In the genomic region with DNA sequence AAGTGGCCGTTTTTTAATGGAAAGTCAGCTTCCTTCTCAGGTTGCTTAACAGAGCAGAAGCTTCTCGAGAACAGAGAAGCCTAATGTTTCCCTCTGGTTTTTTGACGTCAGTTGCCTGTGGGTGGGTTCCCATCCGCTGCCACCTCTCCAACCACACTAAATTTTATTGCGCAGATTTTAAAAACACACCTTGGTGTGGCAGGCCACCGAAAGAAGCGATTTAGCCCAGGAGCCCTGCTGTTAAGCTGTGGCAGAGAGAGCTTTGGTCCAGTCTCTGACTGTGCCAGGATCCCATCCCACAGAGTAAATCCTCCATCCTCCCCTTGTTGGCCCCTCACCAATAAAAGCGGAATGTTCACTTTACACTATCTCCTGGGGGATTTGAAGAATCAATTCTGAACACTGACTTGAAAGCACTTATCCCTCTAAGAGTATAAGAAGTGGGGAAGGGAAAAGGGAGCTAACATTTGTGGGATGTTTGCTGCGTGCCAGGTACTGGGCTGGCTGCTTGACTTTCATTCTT, we compare ENCODE assay signal across 12 cellular contexts.
DNase-seq lines count a peak whose midpoint lies in the region; ATAC-seq and TF ChIP-seq lines count a peak whose summit lies in the region.
"Had no signal": no experiment of that assay in that cellular context is flagged by ENCODE, and none has a peak within 500 bp of the region (broad histone marks: within the 10 kb centered on the region; RNA-seq: fewer than 3 reads in every experiment).

No MANE protein-coding gene starts in this region.

- TF ChIP-seq POLR2A in body of pancreas (IDR thresholded peaks at IDR 0.05), result no peak

- ATAC-seq in body of pancreas, result no peak
- no peak for ATAC-seq in GM18498 (IDR thresholded peaks at IDR 0.05; ENCODE audit: unreplicated experiment)
- no peak for ATAC-seq in GM21723 (IDR thresholded peaks at IDR 0.05; ENCODE audit: unreplicated experiment)

- H3K27me3 ChIP-seq in body of pancreas, result no peaks in the 10 kb centered on the region

- no peaks in the 10 kb centered on the region for H3K9me3 Mint-ChIP-seq in activated CD4-positive, alpha-beta memory T cell treated with anti-CD3 and anti-CD28 coated beads for 36 hours
- H3K9me3 Mint-ChIP-seq: CD8-positive, alpha-beta memory T cell; T-helper 1 cell treated with Interleukin-12 subunit alpha and Interleukin-12 subunit beta and Interleukin-4 antibody, amounts not matched to agents 30 μg/mL and 1 μg/mL, for 36 hours had no signal

- CTCF ChIA-PET in activated CD4-positive, alpha-beta memory T cell treated with anti-CD3 and anti-CD28 coated beads for 36 hours (lab: Charles Lee), result interaction anchor here (1.0 kb wide), 1 partner anchor 220 kb away, joined by 3 read pairs; no protein-coding TSS in a partner anchor

- H3K9me3 ChIP-seq in body of pancreas, result no peaks in the 10 kb centered on the region

- intact Hi-C loops in body of pancreas (cut with DNase I), result no loop called here
- intact Hi-C loops in activated CD4-positive, alpha-beta memory T cell treated with anti-CD3 and anti-CD28 coated beads for 36 hours (cut with micrococcal nuclease), result no loop called here

- 79 to 85% methylated on average over 9 of the region's 9 CpGs for WGBS in body of pancreas, 2 donors

- no peaks in the 10 kb centered on the region for H3K27me3 Mint-ChIP-seq in activated CD4-positive, alpha-beta memory T cell treated with anti-CD3 and anti-CD28 coated beads for 36 hours
- H3K27me3 Mint-ChIP-seq: CD8-positive, alpha-beta memory T cell had no signal

- H3K27ac ChIP-seq in body of pancreas, result peak overlapping the region; percentile 33 to 68 (median 43)

- no peaks in the 10 kb centered on the region for H3K36me3 Mint-ChIP-seq in activated CD4-positive, alpha-beta memory T cell treated with anti-CD3 and anti-CD28 coated beads for 36 hours

- POLR2A ChIA-PET in activated CD4-positive, alpha-beta memory T cell treated with anti-CD3 and anti-CD28 coated beads for 36 hours (lab: Charles Lee), result no interaction called here

- DNase-seq in MV-4-11 (lab: John Stamatoyannopoulos, UW), result peak; percentile 23
- DNase-seq in body of pancreas, result no peak
- peak; percentile 47 for DNase-seq in left kidney (ENCODE audit: low read depth, low spot score)
- DNase-seq in stimulated activated CD8-positive, alpha-beta memory T cell treated with anti-CD3 and anti-CD28 coated beads, Interleukin-4, amount 100 ng/mL, for 48 hours, result peak; percentile 22
- DNase-seq in cerebellar nuclear complex (lab: John Stamatoyannopoulos, UW), result no peak
- DNase-seq in activated CD4-positive, alpha-beta memory T cell treated with anti-CD3 and anti-CD28 coated beads for 36 hours, result no peak
- DNase-seq: NCI-H748 treated with DMSO at 0.1 percent for 48 hours had no signal

- H3K4me1 ChIP-seq in body of pancreas, result peaks cover 8% of the 10 kb centered on the region

- no peak for TF ChIP-seq CTCF in body of pancreas (IDR thresholded peaks at IDR 0.05)

- H3K36me3 ChIP-seq in body of pancreas (replicated peaks in 1 of 2; ENCODE audit: insufficient read depth in 1 of 2, low read depth in 2 of 2), result no peaks in the 10 kb centered on the region

- peaks cover 6% of the 10 kb centered on the region for H3K4me1 Mint-ChIP-seq in activated CD4-positive, alpha-beta memory T cell treated with anti-CD3 and anti-CD28 coated beads for 36 hours (ENCODE audit: low read depth)
- H3K4me1 Mint-ChIP-seq: CD8-positive, alpha-beta memory T cell had no signal

- H3K27ac Mint-ChIP-seq in activated CD4-positive, alpha-beta memory T cell treated with anti-CD3 and anti-CD28 coated beads for 36 hours, result no peak overlapping the region
- H3K27ac Mint-ChIP-seq: T-helper 1 cell treated with Interleukin-12 subunit alpha and Interleukin-12 subunit beta and Interleukin-4 antibody, amounts not matched to agents 30 μg/mL and 1 μg/mL, for 36 hours had no signal

- H3K4me3 ChIP-seq in body of pancreas, result no peak overlapping the region
- H3K4me3 ChIP-seq: skin epidermis had no signal

- H3K4me3 Mint-ChIP-seq in activated CD4-positive, alpha-beta memory T cell treated with anti-CD3 and anti-CD28 coated beads for 36 hours, result no peak overlapping the region
- H3K4me3 Mint-ChIP-seq: CD8-positive, alpha-beta memory T cell; T-helper 1 cell treated with Interleukin-12 subunit alpha and Interleukin-12 subunit beta and Interleukin-4 antibody, amounts not matched to agents 30 μg/mL and 1 μg/mL, for 36 hours had no signal

Comparison
In these comparisons a context has a peak if more than half of its experiments do, and no peak if none do; other contexts are left out.
1. DNase-seq: peak in MV-4-11 (single experiment), left kidney (single experiment) and stimulated activated CD8-positive, alpha-beta memory T cell treated with anti-CD3 and anti-CD28 coated beads, Interleukin-4, amount 100 ng/mL, for 48 hours (single experiment); none in body of pancreas (0 of 4), cerebellar nuclear complex (0 of 2) and activated CD4-positive, alpha-beta memory T cell treated with anti-CD3 and anti-CD28 coated beads for 36 hours (single experiment).